16 cellular contexts compared by ENCODE assay signal in the genomic region with DNA sequence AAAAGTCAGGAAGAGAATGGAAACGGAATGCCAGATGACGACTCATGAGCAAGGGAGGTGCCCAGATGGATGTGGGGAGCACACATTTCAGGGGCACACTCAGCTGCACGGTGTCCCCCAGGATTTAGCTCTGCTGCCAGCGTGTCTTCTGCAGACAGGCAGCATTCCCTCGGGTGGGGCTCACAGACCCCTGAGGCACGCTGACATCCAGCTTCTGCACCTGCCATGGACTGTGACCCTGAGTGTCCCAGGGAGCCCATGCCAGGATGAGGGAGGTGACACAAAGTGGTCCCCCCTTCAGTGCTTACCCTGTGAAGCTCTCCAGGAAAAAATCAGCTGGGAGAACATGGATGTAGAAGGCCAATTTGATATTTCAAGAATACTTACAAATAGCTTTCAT.
DNase-seq lines count a peak whose midpoint lies in the region; TF ChIP-seq lines count a peak whose summit lies in the region.
"Had no signal": no experiment of that assay in that cellular context is flagged by ENCODE, and none has a peak within 500 bp of the region (broad histone marks: within the 10 kb centered on the region; RNA-seq: fewer than 3 reads in every experiment).

No MANE protein-coding gene starts in this region.

- H3K4me1 ChIP-seq in osteoblast (ENCODE audit: insufficient read depth, low read length) (no peaks in the 10 kb centered on the region), vagina (no peaks in the 10 kb centered on the region)
- H3K4me1 ChIP-seq: Caco-2 had no signal

- no peak for TF ChIP-seq POLR2A in vagina (IDR thresholded peaks at IDR 0.05)

- no peak overlapping the region for H3K27ac ChIP-seq in coronary artery
- H3K27ac ChIP-seq in osteoblast (ENCODE audit: low read depth, low read length): no peak overlapping the region
- no peak overlapping the region for H3K27ac ChIP-seq in vagina
- H3K27ac ChIP-seq: 22Rv1, BLaER1 had no signal

- intact Hi-C loops in vagina (cut with DNase I): no loop called here

- H3K4me3 ChIP-seq in coronary artery (no peak overlapping the region), osteoblast (ENCODE audit: insufficient read depth, low read length) (no peak overlapping the region), vagina (no peak overlapping the region)
- H3K4me3 ChIP-seq: BLaER1 had no signal

- TF ChIP-seq CTCF in coronary artery (IDR thresholded peaks at IDR 0.05): no peak
- no peak for TF ChIP-seq CTCF in osteoblast (IDR thresholded peaks at IDR 0.05; ENCODE audit: extremely low read depth, low read depth, low read length)
- TF ChIP-seq CTCF in vagina (IDR thresholded peaks at IDR 0.05): no peak

- no peaks in the 10 kb centered on the region for H3K36me3 ChIP-seq in osteoblast (ENCODE audit: insufficient read depth, low read length)
- no peaks in the 10 kb centered on the region for H3K36me3 ChIP-seq in vagina
- H3K36me3 ChIP-seq: BLaER1 had no signal

- no peaks in the 10 kb centered on the region for H3K79me2 ChIP-seq in osteoblast (ENCODE audit: insufficient read depth, low read length)

- H3K27me3 ChIP-seq in osteoblast (ENCODE audit: insufficient read depth, low read length) (no peaks in the 10 kb centered on the region), vagina (no peaks in the 10 kb centered on the region)
- H3K27me3 ChIP-seq: BLaER1 had no signal

- H2AFZ ChIP-seq in osteoblast (ENCODE audit: low read length): no peak overlapping the region

- DNase-seq in activated CD8-positive, alpha-beta memory T cell treated with anti-CD3 and anti-CD28 coated beads for 24 hours: peak; percentile 15
- DNase-seq in activated CD8-positive, alpha-beta memory T cell treated with anti-CD3 and anti-CD28 coated beads, Interleukin-2, amount 50 U/mL, for 4 hours: no peak
- DNase-seq in coronary artery (ENCODE audit: low spot score) (peak; percentile 47), osteoblast (ENCODE audit: insufficient read length, low spot score, missing footprints) (peak; percentile 43), vagina (ENCODE audit: extremely low spot score in 2 of 2) (peak; percentile 25 to 37), epidermal melanocyte (ENCODE audit: insufficient read length, low spot score) (no peak), nucleus accumbens (lab: John Stamatoyannopoulos, UW) (no peak)
- DNase-seq: AML-193; Caco-2; CD8-positive, alpha-beta memory T cell; DND-41; GF-D8; HCEC 1CT; HFFc6 had no signal

- no peaks in the 10 kb centered on the region for H4K20me1 ChIP-seq in osteoblast (ENCODE audit: insufficient read depth, low read length)
- H4K20me1 ChIP-seq: BLaER1 had no signal

- H3K4me2 ChIP-seq in osteoblast (ENCODE audit: insufficient read depth, low read length): no peak overlapping the region
- H3K4me2 ChIP-seq: BLaER1 had no signal

- H3K9me3 ChIP-seq in osteoblast (ENCODE audit: low read depth, low read length): no peaks in the 10 kb centered on the region
- no peaks in the 10 kb centered on the region for H3K9me3 ChIP-seq in vagina
- H3K9me3 ChIP-seq: BLaER1, Caco-2 had no signal

Comparison
In these comparisons a context has a peak if more than half of its experiments do, and no peak if none do; other contexts are left out.
1. DNase-seq: peak in activated CD8-positive, alpha-beta memory T cell treated with anti-CD3 and anti-CD28 coated beads for 24 hours (single experiment), coronary artery (single experiment), osteoblast (single experiment) and vagina (2 of 2); none in activated CD8-positive, alpha-beta memory T cell treated with anti-CD3 and anti-CD28 coated beads, Interleukin-2, amount 50 U/mL, for 4 hours (single experiment), epidermal melanocyte (single experiment) and nucleus accumbens (0 of 56).